Comparison of ENCODE assay signal across 24 cellular contexts in the genomic region with DNA sequence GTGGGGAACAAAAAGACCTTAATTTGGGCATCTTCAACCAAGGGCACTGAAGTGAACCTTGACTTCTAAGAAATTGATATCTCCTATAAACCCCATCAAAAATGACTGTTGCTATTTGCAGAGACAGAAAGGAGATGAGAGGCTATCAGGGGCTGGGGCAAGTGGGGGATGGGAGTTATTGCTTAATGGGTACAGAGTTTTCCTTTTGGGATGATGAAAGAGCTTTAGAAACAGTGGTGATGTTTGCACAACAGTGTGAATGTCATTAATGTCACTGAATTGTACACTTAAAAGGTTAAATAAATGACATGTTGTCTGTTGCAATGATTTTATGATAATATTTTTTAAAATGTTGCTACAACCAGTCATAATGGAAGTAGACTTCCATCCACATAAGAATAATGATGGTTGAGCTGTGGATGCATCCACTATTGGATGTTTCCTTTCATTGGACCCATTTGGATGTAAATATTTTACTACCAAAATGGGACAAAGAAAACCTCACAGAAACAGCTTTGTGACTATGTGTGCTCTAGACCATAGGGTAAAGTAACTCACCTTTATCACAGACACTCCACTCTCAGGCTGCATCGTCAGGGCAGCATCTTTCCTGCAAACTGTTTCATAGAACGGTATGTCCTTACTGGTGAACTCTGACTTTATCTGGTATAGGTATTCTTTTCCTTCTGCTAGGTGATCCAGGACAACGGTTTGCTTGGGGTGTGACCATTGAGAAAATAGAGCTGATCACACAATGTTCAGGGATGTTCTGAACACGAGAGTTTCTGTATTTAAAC. TPM values are rescaled to one million over a fixed set of nuclear protein-coding genes. Genes with fewer than 3 reads are reported as not detected.
DNase-seq lines count a peak whose midpoint lies in the region; ATAC-seq and TF ChIP-seq lines count a peak whose summit lies in the region.
"Had no signal": no experiment of that assay in that cellular context is flagged by ENCODE, and none has a peak within 500 bp of the region (broad histone marks: within the 10 kb centered on the region; RNA-seq: fewer than 3 reads in every experiment).

No MANE protein-coding gene starts in this region.

- TF ChIP-seq CTCF in WTC11 (IDR thresholded peaks at IDR 0.05) (no peak), right lobe of liver (IDR thresholded peaks at IDR 0.05) (no peak), endodermal cell (conservative IDR thresholded peaks at IDR 0.05) (no peak)

- CTCF ChIA-PET in WTC11 (lab: Charles Lee): no interaction called here

- H3K27me3 ChIP-seq in right lobe of liver (no peaks in the 10 kb centered on the region), endodermal cell (ENCODE audit: control insufficient read depth, insufficient read depth, low read length, poor library complexity, severe bottlenecking) (no peaks in the 10 kb centered on the region)
- H3K27me3 ChIP-seq: BE2C; BLaER1 treated with 17β-estradiol and CSF1 and Interleukin-3, amounts not matched to agents 10 nM and 100 nM had no signal

- H3K36me3 ChIP-seq in right lobe of liver (no peaks in the 10 kb centered on the region), endodermal cell (ENCODE audit: control insufficient read depth, insufficient read depth, low read length) (no peaks in the 10 kb centered on the region)
- H3K36me3 ChIP-seq: BE2C; BLaER1 treated with 17β-estradiol and CSF1 and Interleukin-3, amounts not matched to agents 10 nM and 100 nM had no signal

- TF ChIP-seq POLR2A in right lobe of liver (IDR thresholded peaks at IDR 0.05): no peak

- H3K4me1 Mint-ChIP-seq in WTC11: no peaks in the 10 kb centered on the region
- no peaks in the 10 kb centered on the region for H3K4me1 Mint-ChIP-seq in endodermal cell
- H3K4me1 Mint-ChIP-seq: CD8-positive, alpha-beta memory T cell had no signal

- H3K27ac Mint-ChIP-seq in WTC11 (no peak overlapping the region), endodermal cell (no peak overlapping the region)
- H3K27ac Mint-ChIP-seq: CD14-positive monocyte; CD4-positive, alpha-beta T cell had no signal

- H3K27me3 Mint-ChIP-seq in WTC11 (ENCODE audit: low read depth): peaks cover 6% of the 10 kb centered on the region
- peaks cover 16% of the 10 kb centered on the region for H3K27me3 Mint-ChIP-seq in endodermal cell (ENCODE audit: insufficient read depth)

- H3K4me3 ChIP-seq in right lobe of liver (no peak overlapping the region), endodermal cell (ENCODE audit: low read length) (no peak overlapping the region)
- H3K4me3 ChIP-seq: A549; BLaER1 treated with 17β-estradiol and CSF1 and Interleukin-3, amounts not matched to agents 10 nM and 100 nM; GM12878; GM23248 had no signal

- 23% methylated on average over 4 of the region's 4 CpGs for WGBS in right lobe of liver (ENCODE audit: insufficient coverage, low coverage, low lambda C conversion rate, missing lambda C conversion rate)
- WGBS in endodermal cell (ENCODE audit: insufficient coverage in 1 of 2, insufficient read length in 1 of 2), 2 experiments: 95% methylated on average over 3 of the region's 4 CpGs; no CpG with 5 or more reads in 1 of the 2 experiments

- no peaks in the 10 kb centered on the region for H3K9me3 ChIP-seq in right lobe of liver
- no peaks in the 10 kb centered on the region for H3K9me3 ChIP-seq in endodermal cell (ENCODE audit: control insufficient read depth, low read length)
- H3K9me3 ChIP-seq: A549; BE2C; BLaER1 treated with 17β-estradiol and CSF1 and Interleukin-3, amounts not matched to agents 10 nM and 100 nM had no signal

- no peak overlapping the region for H3K9ac ChIP-seq in endodermal cell (ENCODE audit: extremely low read depth, low read length, poor library complexity, severe bottlenecking)
- H3K9ac ChIP-seq: BLaER1 treated with 17β-estradiol and CSF1 and Interleukin-3, amounts not matched to agents 10 nM and 100 nM; GM23248 had no signal

- intact Hi-C loops in right lobe of liver (cut with DNase I): no loop called here

- no peak for ATAC-seq in WTC11
- peak; percentile 79 for ATAC-seq in left lobe of liver
- peak; percentile 77 to 93 (median 84) for ATAC-seq in right lobe of liver
- ATAC-seq: A549, GM12878, HCT116 had no signal

- H3K4me1 ChIP-seq in right lobe of liver (peaks cover 0 to 12% (median 0%) of the 10 kb centered on the region in 4 donors), endodermal cell (ENCODE audit: control insufficient read depth, insufficient read depth, low read length) (no peaks in the 10 kb centered on the region)
- H3K4me1 ChIP-seq: A549; BE2C; BLaER1 treated with 17β-estradiol and CSF1 and Interleukin-3, amounts not matched to agents 10 nM and 100 nM had no signal

- H3K27ac ChIP-seq in right lobe of liver (peak overlapping the region in 1 of 3 donors; percentile 5), endodermal cell (ENCODE audit: low read depth, low read length) (no peak overlapping the region)
- H3K27ac ChIP-seq: A549; BLaER1 treated with 17β-estradiol and CSF1 and Interleukin-3, amounts not matched to agents 10 nM and 100 nM; GM23248 had no signal

- H3K4me3 Mint-ChIP-seq in WTC11 (no peak overlapping the region), endodermal cell (no peak overlapping the region)
- H3K4me3 Mint-ChIP-seq: CD14-positive monocyte; CD4-positive, alpha-beta T cell; CD8-positive, alpha-beta memory T cell had no signal

- DNase-seq in WTC11 (ENCODE audit: low spot score) (no peak), left lobe of liver (ENCODE audit: low spot score) (peak; percentile 50), right lobe of liver (peak in 1 of 3 donors; percentile 45), endodermal cell (no peak), SK-N-DZ (ENCODE audit: low spot score) (no peak), NCI-H2107 treated with DMSO at 0.1 percent for 48 hours (lab: John Stamatoyannopoulos, UW; ENCODE audit: unreplicated experiment) (no peak)
- DNase-seq: 8988T; ACHN; AML-193; BE2C; CD4-positive, alpha-beta T cell; CD8-positive, alpha-beta memory T cell; DMS 273 treated with DMSO at 0.1 percent for 48 hours; DMS79; EL; GDM1; GM23248; H7 had no signal

- no peaks in the 10 kb centered on the region for H3K36me3 Mint-ChIP-seq in WTC11
- H3K36me3 Mint-ChIP-seq in endodermal cell (ENCODE audit: low read depth): no peaks in the 10 kb centered on the region
- H3K36me3 Mint-ChIP-seq: CD14-positive monocyte; CD8-positive, alpha-beta memory T cell had no signal

- POLR2A ChIA-PET in WTC11 (lab: Charles Lee): no interaction called here

- H3K9me3 Mint-ChIP-seq in WTC11: peaks cover 3% of the 10 kb centered on the region; the same call in 1 of the 2 replicates
- peaks cover 10% of the 10 kb centered on the region for H3K9me3 Mint-ChIP-seq in endodermal cell
- H3K9me3 Mint-ChIP-seq: CD4-positive, alpha-beta T cell had no signal

TF ChIP-seq in WTC11, 78 proteins besides CTCF, POLR2A, EP300 and RAD21:
- TF ChIP-seq GABPB1 (CRISPR knock-in tag; IDR thresholded peaks at IDR 0.05): peak; percentile 59; the same call in 1 of the 2 replicates
- TF ChIP-seq CBFB (CRISPR knock-in tag; IDR thresholded peaks at IDR 0.05; ENCODE audit: low read depth): no peak
TF ChIP-seq in WTC11: peak in this region for 1.

RNA-seq across cellular contexts. Expression of a gene that starts 31.6 kb away (rescaled TPM):
- total RNA-seq in WTC11 (2021): not detected in 3 replicates
- total RNA-seq in left lobe of liver: not detected
- total RNA-seq in right lobe of liver: under 1 TPM in 1 of 6 experiments, not detected in 5; 0.33 TPM
- not detected for total RNA-seq in endodermal cell
- not detected for polyA plus RNA-seq in endodermal cell (2013, experiment 1 of 2)
- not detected for polyA plus RNA-seq in endodermal cell (2013, experiment 2 of 2)
- not detected in 2 replicates for polyA plus RNA-seq in SK-N-DZ (2014; cell fraction: cytosol; rRNA removed)
- polyA plus RNA-seq in SK-N-DZ (2014; cell fraction: nucleus; rRNA removed): not detected in 2 replicates
- total RNA-seq: CD4-positive, alpha-beta T cell; CD8-positive, alpha-beta memory T cell; GM12878; GM23248; H1; H7 had no signal
- polyA plus RNA-seq: A549; CD14-positive monocyte; CD8-positive, alpha-beta memory T cell; GM12878; GM23248; H1 had no signal
